15 cellular contexts compared by ENCODE assay signal in genomic region chr6:139990287-139990686, GRCh38.
A peak's percentile ranks its signal among the peaks of the same experiment; 100 is the strongest.
DNase-seq lines count a peak whose midpoint lies in the region; ATAC-seq, FAIRE-seq and TF ChIP-seq lines count a peak whose summit lies in the region.
"Had no signal": no experiment of that assay in that cellular context is flagged by ENCODE, and none has a peak within 500 bp of the region (broad histone marks: within the 10 kb centered on the region; RNA-seq: fewer than 3 reads in every experiment).

No MANE protein-coding gene starts in this region.

- H3K9me1 ChIP-seq in K562 (ENCODE audit: control insufficient read depth, insufficient read depth, low read length), result no peaks in the 10 kb centered on the region

- POLR2A ChIA-PET in K562 (lab: Yijun Ruan, JAX), result interaction anchor here (0.6 to 1.2 kb wide), 3 partner anchors 9 to 1802 kb away, joined by 3 to 4 read pairs (median 3); no protein-coding TSS in a partner anchor

- CTCF ChIA-PET in K562 (lab: Yijun Ruan, JAX; ENCODE audit: low intra/inter-chr PET ratio), result no interaction called here

- FAIRE-seq in K562 (lab: Jason Lieb, UNC), result no peak

- H3K36me3 ChIP-seq in K562 (ENCODE audit: control insufficient read depth, insufficient read depth, low read length) (no peaks in the 10 kb centered on the region), heart right ventricle (no peaks in the 10 kb centered on the region), parathyroid adenoma (ENCODE audit: control insufficient read depth, insufficient read depth, low read length) (no peaks in the 10 kb centered on the region)
- H3K36me3 ChIP-seq: BE2C, MG63 had no signal

- H4K20me1 ChIP-seq in K562 (replicated peaks; ENCODE audit: control insufficient read depth, insufficient read depth, low read length), result no peaks in the 10 kb centered on the region

- H3K4me1 ChIP-seq in K562 (replicated peaks in 1 of 2; ENCODE audit: control insufficient read depth in 2 of 2, insufficient read depth in 2 of 2, low read length in 2 of 2) (no peaks in the 10 kb centered on the region; a peak in 1 of 5 replicates), heart right ventricle (peaks cover 0 to 20% (median 16%) of the 10 kb centered on the region in 9 donors), parathyroid adenoma (peaks cover 32% of the 10 kb centered on the region)

- no peak for TF ChIP-seq POLR2A in K562 (conservative IDR thresholded peaks at IDR 0.05)

- no TSS peak for BruUV-seq in K562 (replicated peaks; lab: Mats Ljungman, UMichigan)

- ATAC-seq in K562, result no peak
- ATAC-seq in heart right ventricle, result peak in 4 of 8 donors; percentile 38 to 61 (median 52)
- ATAC-seq in GM21528 (IDR thresholded peaks at IDR 0.05; ENCODE audit: low FRiP score, unreplicated experiment), result no peak
- ATAC-seq in HG03565 (IDR thresholded peaks at IDR 0.05; ENCODE audit: unreplicated experiment), result no peak

- no peak for TF ChIP-seq CTCF in K562 (IDR thresholded peaks at IDR 0.05 in 2 of 3, conservative IDR thresholded peaks at IDR 0.05 in 1 of 3; ENCODE audit: insufficient read depth in 2 of 3, low read depth in 1 of 3, low read length in 3 of 3)
- no peak for TF ChIP-seq CTCF in heart right ventricle (IDR thresholded peaks at IDR 0.05)
- no peak for TF ChIP-seq CTCF in parathyroid adenoma (IDR thresholded peaks at IDR 0.05)

- no peak for TF ChIP-seq EP300 in K562 (IDR thresholded peaks at IDR 0.05; ENCODE audit: low read length)

- WGBS in K562 (ENCODE audit: insufficient coverage, low coverage, missing lambda C conversion rate), result 31% methylated on average over 2 of the region's 2 CpGs
- WGBS in heart right ventricle, 2 donors, result 60 to 73% methylated on average over 2 of the region's 2 CpGs

- H3K4me2 ChIP-seq in K562 (ENCODE audit: insufficient read depth, low read length), result no peak overlapping the region
- peak overlapping the region; percentile 5 for H3K4me2 ChIP-seq in parathyroid adenoma (ENCODE audit: low read length)

- DNase-seq in K562 (ENCODE audit: extremely low read depth in 1 of 4, low spot score in 3 of 4), result no peak
- no peak for DNase-seq in heart right ventricle
- no peak for DNase-seq in SHP77 (lab: John Stamatoyannopoulos, UW)
- no peak for DNase-seq in hepatic stellate cell (ENCODE audit: low spot score)
- DNase-seq: activated CD4-positive, alpha-beta memory T cell treated with anti-CD3 and anti-CD28 coated beads, Interleukin-2, amount 10 ng/mL, durations not matched to agents 7 days and 5 days; activated T-cell treated with anti-CD3 and anti-CD28 coated beads, Interleukin-2, amount 50 U/mL, for 48 hours; BE2C; foreskin melanocyte; MG63; NCI-H526; stimulated activated CD4-positive, alpha-beta T cell treated with anti-CD3 and anti-CD28 coated beads, Interleukin-4, amount 100 ng/mL, for 24 hours; stimulated activated CD8-positive, alpha-beta memory T cell treated with anti-CD3 and anti-CD28 coated beads, Interleukin-4, amount 100 ng/mL, for 48 hours had no signal

- H3K9ac ChIP-seq in K562 (ENCODE audit: insufficient read depth in 1 of 2, low read depth in 2 of 2, low read length in 2 of 2) (no peak overlapping the region), parathyroid adenoma (no peak overlapping the region)

- H2AFZ ChIP-seq in K562 (ENCODE audit: low read depth, low read length), result no peak overlapping the region
- peak overlapping the region; percentile 35 for H2AFZ ChIP-seq in parathyroid adenoma

- intact Hi-C loops in K562 (cut with micrococcal nuclease) (no loop called here), heart right ventricle (cut with DNase I) (loop anchor here in 1 of 10 donors (5.0 kb wide), 1 partner anchor 618 kb away; the partner anchor contains the start of gene CITED2)

- H3K4me3 ChIP-seq in K562 (no peak overlapping the region), heart right ventricle (no peak overlapping the region), parathyroid adenoma (ENCODE audit: low read depth, low read length) (peak overlapping the region; percentile 2)
- H3K4me3 ChIP-seq: MG63 had no signal

- H3K27me3 ChIP-seq in K562 (ENCODE audit: control insufficient read depth in 2 of 2, insufficient read depth in 2 of 2, low read length in 2 of 2) (no peaks in the 10 kb centered on the region), heart right ventricle (no peaks in the 10 kb centered on the region), parathyroid adenoma (ENCODE audit: control insufficient read depth, insufficient read depth, low read length) (no peaks in the 10 kb centered on the region)
- H3K27me3 ChIP-seq: BE2C, MG63 had no signal

- H3K27ac ChIP-seq in K562 (ENCODE audit: extremely low read depth, low read depth, low read length) (no peak overlapping the region), heart right ventricle (peak overlapping the region in 6 of 10 donors; percentile 12 to 64 (median 54)), parathyroid adenoma (peak overlapping the region; percentile 93)

- H3K79me2 ChIP-seq in K562 (ENCODE audit: control insufficient read depth, insufficient read depth, low read length) (no peaks in the 10 kb centered on the region), parathyroid adenoma (no peaks in the 10 kb centered on the region)

- no peak for TF ChIP-seq RAD21 in K562 (CRISPR knock-in tag; conservative IDR thresholded peaks at IDR 0.05 in 1 of 2, IDR thresholded peaks at IDR 0.05 in 1 of 2)

- in situ Hi-C loops in K562 (cut with MboI), result loop anchor here (10.0 kb wide), 1 partner anchor 625 kb away; no protein-coding TSS in a partner anchor

- H3K9me3 ChIP-seq in K562 (replicated peaks; ENCODE audit: control insufficient read depth, insufficient read depth, low read depth, low read length) (no peaks in the 10 kb centered on the region), heart right ventricle (peaks cover 0 to 8% (median 0%) of the 10 kb centered on the region in 11 donors), parathyroid adenoma (ENCODE audit: control insufficient read depth, low read length) (no peaks in the 10 kb centered on the region)
- H3K9me3 ChIP-seq: BE2C had no signal

TF ChIP-seq in K562, 482 proteins besides CTCF, POLR2A, EP300 and RAD21:
- TF ChIP-seq FOXJ2 (tag; IDR thresholded peaks at IDR 0.05), result 0 out of 2 replicates have a peak, but pooled peaks have one; percentile 39
- no peak for TF ChIP-seq EWSR1 (IDR thresholded peaks at IDR 0.05; ENCODE audit: borderline replicate concordance, low read depth, partially characterized antibody)
